ENCODE assay signal across 1 cellular context in the genomic region with DNA sequence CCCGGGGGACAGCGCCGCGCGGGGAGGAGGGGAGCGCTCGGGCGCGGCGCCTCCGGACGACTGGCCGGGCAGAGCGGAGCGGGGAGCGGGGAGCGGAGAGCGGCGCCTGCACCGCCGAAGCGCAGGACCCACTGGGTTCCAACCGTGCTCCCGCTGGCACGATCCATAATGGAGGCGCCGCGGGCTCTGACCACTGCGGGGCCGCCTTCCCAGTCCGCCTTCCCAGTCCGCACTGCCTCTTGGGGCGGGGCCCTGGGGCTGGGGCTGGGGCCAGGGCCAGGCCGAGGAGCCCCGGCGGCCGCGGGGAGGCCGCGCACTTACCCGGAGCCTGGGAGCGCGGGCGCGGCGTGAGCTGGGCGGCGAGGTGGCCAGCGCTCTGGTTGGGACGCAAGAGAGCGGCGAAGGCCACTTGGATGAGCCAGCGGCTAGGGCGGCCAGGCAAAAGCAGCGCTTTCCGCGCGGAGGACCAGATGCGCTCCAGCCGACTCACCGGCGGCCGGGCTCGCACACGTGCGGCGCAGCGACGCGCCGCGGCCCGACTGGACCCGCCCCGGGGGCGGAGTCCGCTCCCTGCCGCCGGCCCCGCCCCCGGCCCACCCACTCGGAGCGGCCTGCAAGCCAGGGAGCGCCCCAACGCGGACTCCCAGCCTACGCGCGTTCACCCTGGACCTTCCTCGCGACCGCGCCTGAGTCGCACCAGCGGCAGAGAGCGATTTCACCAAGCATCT.
A peak's percentile ranks its signal among the peaks of the same experiment; 100 is the strongest.
TF ChIP-seq lines count a peak whose summit lies in the region.

A gene with protein sequence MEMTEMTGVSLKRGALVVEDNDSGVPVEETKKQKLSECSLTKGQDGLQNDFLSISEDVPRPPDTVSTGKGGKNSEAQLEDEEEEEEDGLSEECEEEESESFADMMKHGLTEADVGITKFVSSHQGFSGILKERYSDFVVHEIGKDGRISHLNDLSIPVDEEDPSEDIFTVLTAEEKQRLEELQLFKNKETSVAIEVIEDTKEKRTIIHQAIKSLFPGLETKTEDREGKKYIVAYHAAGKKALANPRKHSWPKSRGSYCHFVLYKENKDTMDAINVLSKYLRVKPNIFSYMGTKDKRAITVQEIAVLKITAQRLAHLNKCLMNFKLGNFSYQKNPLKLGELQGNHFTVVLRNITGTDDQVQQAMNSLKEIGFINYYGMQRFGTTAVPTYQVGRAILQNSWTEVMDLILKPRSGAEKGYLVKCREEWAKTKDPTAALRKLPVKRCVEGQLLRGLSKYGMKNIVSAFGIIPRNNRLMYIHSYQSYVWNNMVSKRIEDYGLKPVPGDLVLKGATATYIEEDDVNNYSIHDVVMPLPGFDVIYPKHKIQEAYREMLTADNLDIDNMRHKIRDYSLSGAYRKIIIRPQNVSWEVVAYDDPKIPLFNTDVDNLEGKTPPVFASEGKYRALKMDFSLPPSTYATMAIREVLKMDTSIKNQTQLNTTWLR (minus strand): TSS at position 541 of the 728 bp plus-strand sequence. CDS start 13,759 bp downstream, outside the sequence.

TF ChIP-seq in HepG2, 621 proteins besides CTCF, POLR2A, EP300 and RAD21 (continued from another document and continues in another):
- TF ChIP-seq, protein P1, sequence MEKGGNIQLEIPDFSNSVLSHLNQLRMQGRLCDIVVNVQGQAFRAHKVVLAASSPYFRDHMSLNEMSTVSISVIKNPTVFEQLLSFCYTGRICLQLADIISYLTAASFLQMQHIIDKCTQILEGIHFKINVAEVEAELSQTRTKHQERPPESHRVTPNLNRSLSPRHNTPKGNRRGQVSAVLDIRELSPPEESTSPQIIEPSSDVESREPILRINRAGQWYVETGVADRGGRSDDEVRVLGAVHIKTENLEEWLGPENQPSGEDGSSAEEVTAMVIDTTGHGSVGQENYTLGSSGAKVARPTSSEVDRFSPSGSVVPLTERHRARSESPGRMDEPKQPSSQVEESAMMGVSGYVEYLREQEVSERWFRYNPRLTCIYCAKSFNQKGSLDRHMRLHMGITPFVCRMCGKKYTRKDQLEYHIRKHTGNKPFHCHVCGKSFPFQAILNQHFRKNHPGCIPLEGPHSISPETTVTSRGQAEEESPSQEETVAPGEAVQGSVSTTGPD (CRISPR knock-in tag; IDR thresholded peaks at IDR 0.05), result no peak
- 0 out of 2 replicates have a peak, but pooled peaks have one; percentile 39 for TF ChIP-seq TBP (CRISPR knock-in tag; IDR thresholded peaks at IDR 0.05)
- no peak for TF ChIP-seq SOX6 (IDR thresholded peaks at IDR 0.05)
- no peak; the same call in none of the 2 replicates for TF ChIP-seq SOX6 (CRISPR knock-in tag; IDR thresholded peaks at IDR 0.05)
- TF ChIP-seq ZNF547 (CRISPR knock-in tag; IDR thresholded peaks at IDR 0.05), result no peak; the same call in 1 of the 2 replicates
- TF ChIP-seq HNRNPL (IDR thresholded peaks at IDR 0.05; ENCODE audit: low read depth, low read length), result no peak
- TF ChIP-seq ZNF574 (CRISPR knock-in tag; IDR thresholded peaks at IDR 0.05), result peak; percentile 94
- TF ChIP-seq ZNF567 (CRISPR knock-in tag; IDR thresholded peaks at IDR 0.05; ENCODE audit: borderline replicate concordance), result peak; percentile 37; the same call in 1 of the 2 replicates
- peak; percentile 85; the same call in 1 of the 2 replicates for TF ChIP-seq UBTF (CRISPR knock-in tag; IDR thresholded peaks at IDR 0.05)
- TF ChIP-seq ZNF687 (CRISPR knock-in tag; IDR thresholded peaks at IDR 0.05), result peak; percentile 86
- TF ChIP-seq, protein P2, sequence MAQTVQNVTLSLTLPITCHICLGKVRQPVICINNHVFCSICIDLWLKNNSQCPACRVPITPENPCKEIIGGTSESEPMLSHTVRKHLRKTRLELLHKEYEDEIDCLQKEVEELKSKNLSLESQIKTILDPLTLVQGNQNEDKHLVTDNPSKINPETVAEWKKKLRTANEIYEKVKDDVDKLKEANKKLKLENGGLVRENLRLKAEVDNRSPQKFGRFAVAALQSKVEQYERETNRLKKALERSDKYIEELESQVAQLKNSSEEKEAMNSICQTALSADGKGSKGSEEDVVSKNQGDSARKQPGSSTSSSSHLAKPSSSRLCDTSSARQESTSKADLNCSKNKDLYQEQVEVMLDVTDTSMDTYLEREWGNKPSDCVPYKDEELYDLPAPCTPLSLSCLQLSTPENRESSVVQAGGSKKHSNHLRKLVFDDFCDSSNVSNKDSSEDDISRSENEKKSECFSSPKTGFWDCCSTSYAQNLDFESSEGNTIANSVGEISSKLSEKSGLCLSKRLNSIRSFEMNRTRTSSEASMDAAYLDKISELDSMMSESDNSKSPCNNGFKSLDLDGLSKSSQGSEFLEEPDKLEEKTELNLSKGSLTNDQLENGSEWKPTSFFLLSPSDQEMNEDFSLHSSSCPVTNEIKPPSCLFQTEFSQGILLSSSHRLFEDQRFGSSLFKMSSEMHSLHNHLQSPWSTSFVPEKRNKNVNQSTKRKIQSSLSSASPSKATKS (CRISPR knock-in tag; IDR thresholded peaks at IDR 0.05), result no peak; the same call in 1 of the 2 replicates
- no peak for TF ChIP-seq ZNF280B (CRISPR knock-in tag; IDR thresholded peaks at IDR 0.05; ENCODE audit: borderline replicate concordance)
- TF ChIP-seq RFXANK (CRISPR knock-in tag; IDR thresholded peaks at IDR 0.05), result no peak
- TF ChIP-seq ZNF891 (CRISPR knock-in tag; IDR thresholded peaks at IDR 0.05), result 0 out of 2 replicates have a peak, but pooled peaks have one; percentile 51
- peak; percentile 46; the same call in 1 of the 2 replicates for TF ChIP-seq ZNF143 (CRISPR knock-in tag; IDR thresholded peaks at IDR 0.05)
- TF ChIP-seq ZNF83 (CRISPR knock-in tag; IDR thresholded peaks at IDR 0.05; ENCODE audit: borderline replicate concordance), result peak; percentile 15; the same call in 1 of the 2 replicates
- TF ChIP-seq, protein P3, sequence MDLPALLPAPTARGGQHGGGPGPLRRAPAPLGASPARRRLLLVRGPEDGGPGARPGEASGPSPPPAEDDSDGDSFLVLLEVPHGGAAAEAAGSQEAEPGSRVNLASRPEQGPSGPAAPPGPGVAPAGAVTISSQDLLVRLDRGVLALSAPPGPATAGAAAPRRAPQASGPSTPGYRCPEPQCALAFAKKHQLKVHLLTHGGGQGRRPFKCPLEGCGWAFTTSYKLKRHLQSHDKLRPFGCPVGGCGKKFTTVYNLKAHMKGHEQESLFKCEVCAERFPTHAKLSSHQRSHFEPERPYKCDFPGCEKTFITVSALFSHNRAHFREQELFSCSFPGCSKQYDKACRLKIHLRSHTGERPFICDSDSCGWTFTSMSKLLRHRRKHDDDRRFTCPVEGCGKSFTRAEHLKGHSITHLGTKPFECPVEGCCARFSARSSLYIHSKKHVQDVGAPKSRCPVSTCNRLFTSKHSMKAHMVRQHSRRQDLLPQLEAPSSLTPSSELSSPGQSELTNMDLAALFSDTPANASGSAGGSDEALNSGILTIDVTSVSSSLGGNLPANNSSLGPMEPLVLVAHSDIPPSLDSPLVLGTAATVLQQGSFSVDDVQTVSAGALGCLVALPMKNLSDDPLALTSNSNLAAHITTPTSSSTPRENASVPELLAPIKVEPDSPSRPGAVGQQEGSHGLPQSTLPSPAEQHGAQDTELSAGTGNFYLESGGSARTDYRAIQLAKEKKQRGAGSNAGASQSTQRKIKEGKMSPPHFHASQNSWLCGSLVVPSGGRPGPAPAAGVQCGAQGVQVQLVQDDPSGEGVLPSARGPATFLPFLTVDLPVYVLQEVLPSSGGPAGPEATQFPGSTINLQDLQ (CRISPR knock-in tag; IDR thresholded peaks at IDR 0.05), result peak; percentile 81; the same call in 1 of the 2 replicates
- TF ChIP-seq ZNF383 (CRISPR knock-in tag; IDR thresholded peaks at IDR 0.05; ENCODE audit: borderline replicate concordance), result no peak; the same call in 1 of the 2 replicates
- TF ChIP-seq CBX2 (IDR thresholded peaks at IDR 0.05; ENCODE audit: low read depth, low read length), result no peak
- TF ChIP-seq CBX2 (CRISPR knock-in tag; IDR thresholded peaks at IDR 0.05; ENCODE audit: low read depth), result no peak
- TF ChIP-seq SNRNP70 (IDR thresholded peaks at IDR 0.05; ENCODE audit: low read depth, low read length), result no peak
- peak; percentile 88 for TF ChIP-seq ZBTB14 (CRISPR knock-in tag; IDR thresholded peaks at IDR 0.05)
- TF ChIP-seq BRCA1 (CRISPR knock-in tag; IDR thresholded peaks at IDR 0.05), result 0 out of 2 replicates have a peak, but pooled peaks have one; percentile 34
- no peak for TF ChIP-seq MAFK (conservative IDR thresholded peaks at IDR 0.05 in 1 of 2, IDR thresholded peaks at IDR 0.05 in 1 of 2; ENCODE audit: low read length in 2 of 2)
- 0 out of 2 replicates have a peak, but pooled peaks have one; percentile 38 for TF ChIP-seq RARG (CRISPR knock-in tag; IDR thresholded peaks at IDR 0.05; ENCODE audit: low read depth)
- TF ChIP-seq ZMYM4 (CRISPR knock-in tag; IDR thresholded peaks at IDR 0.05), result peak; percentile 42; the same call in 1 of the 2 replicates
- no peak for TF ChIP-seq ATRX (CRISPR knock-in tag; IDR thresholded peaks at IDR 0.05; ENCODE audit: borderline replicate concordance)
- TF ChIP-seq ZNF564 (CRISPR knock-in tag; IDR thresholded peaks at IDR 0.05), result peak; percentile 13; the same call in 1 of the 2 replicates
- 0 out of 2 replicates have a peak, but pooled peaks have one; percentile 51 for TF ChIP-seq ZNF761 (CRISPR knock-in tag; conservative IDR thresholded peaks at IDR 0.05)
- peak; percentile 67 for TF ChIP-seq GABPB1 (CRISPR knock-in tag; IDR thresholded peaks at IDR 0.05)
